ENCODE assay signal across 12 cellular contexts in the genomic region with DNA sequence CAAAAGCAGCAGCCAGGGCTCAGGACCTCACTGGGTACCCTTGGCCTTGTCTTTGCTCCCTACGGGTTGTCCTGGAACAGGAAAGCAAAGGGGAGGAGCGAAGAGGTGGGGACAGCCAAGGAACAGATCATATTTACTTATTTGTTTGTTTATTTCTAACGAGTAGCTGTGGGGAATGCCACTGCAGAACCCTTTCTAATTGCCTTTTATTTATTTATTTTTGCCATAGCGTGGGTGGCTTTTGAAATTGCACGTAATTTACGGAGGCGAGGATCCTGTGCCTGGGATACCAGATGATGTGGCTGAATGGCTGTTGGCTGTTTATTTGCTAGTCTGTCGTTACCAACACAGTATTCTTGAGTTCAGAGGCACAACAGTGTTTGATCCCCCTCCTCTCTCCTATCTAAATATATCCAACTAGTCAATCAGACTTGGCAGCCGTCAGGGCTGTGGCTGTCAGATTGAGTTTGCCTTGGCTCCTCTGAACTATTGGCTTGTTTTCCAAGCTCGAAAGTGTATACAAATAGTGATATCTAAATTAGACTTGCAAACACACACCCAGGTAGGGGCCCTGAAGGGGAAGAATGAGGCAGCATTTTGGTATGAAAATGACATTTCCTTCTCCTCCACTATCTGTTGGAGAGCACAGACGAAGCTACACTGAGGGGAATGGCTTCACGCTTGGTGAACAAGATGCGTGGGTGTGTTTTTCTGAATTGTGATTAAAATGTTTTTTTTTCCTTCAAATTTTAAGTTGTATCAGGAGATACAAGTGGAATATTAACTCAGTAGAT.
DNase-seq lines count a peak whose midpoint lies in the region; ATAC-seq, FAIRE-seq and TF ChIP-seq lines count a peak whose summit lies in the region.
"Had no signal": no experiment of that assay in that cellular context is flagged by ENCODE, and none has a peak within 500 bp of the region (broad histone marks: within the 10 kb centered on the region; RNA-seq: fewer than 3 reads in every experiment).

No MANE protein-coding gene starts in this region.

- no peak for TF ChIP-seq POLR2A in GM12891 (IDR thresholded peaks at IDR 0.05; ENCODE audit: low read depth, low read length)

- CTCF ChIA-PET in activated CD4-positive, alpha-beta T cell treated with anti-CD3 and anti-CD28 coated beads, Interleukin-2, amount 10 ng/mL, durations not matched to agents 7 days and 5 days (lab: Charles Lee), result interaction anchor here (0.6 kb wide), 1 partner anchor 7 kb away, joined by 6 read pairs; no protein-coding TSS in a partner anchor
- CTCF ChIA-PET in activated CD8-positive, alpha-beta T cell treated with anti-CD3 and anti-CD28 coated beads, Interleukin-2, amount 10 ng/mL, durations not matched to agents 7 days and 5 days (lab: Charles Lee), result no interaction called here

- peaks cover 99% of the 10 kb centered on the region for H3K79me2 ChIP-seq in neural progenitor cell (ENCODE audit: low read depth)

- peaks cover 24% of the 10 kb centered on the region for H3F3A ChIP-seq in neural progenitor cell (ENCODE audit: low read depth)

- no peak overlapping the region for H3K27ac ChIP-seq in neural progenitor cell
- H3K27ac ChIP-seq: ascending aorta had no signal

- no peak overlapping the region for H3K9ac ChIP-seq in neural progenitor cell

- H3K27me3 Mint-ChIP-seq in neural progenitor cell (ENCODE audit: insufficient read depth, low read depth), result peaks cover 3% of the 10 kb centered on the region
- no peaks in the 10 kb centered on the region for H3K27me3 Mint-ChIP-seq in activated CD4-positive, alpha-beta T cell treated with anti-CD3 and anti-CD28 coated beads, Interleukin-2, amount 10 ng/mL, durations not matched to agents 7 days and 5 days
- no peaks in the 10 kb centered on the region for H3K27me3 Mint-ChIP-seq in activated CD8-positive, alpha-beta T cell treated with anti-CD3 and anti-CD28 coated beads, Interleukin-2, amount 10 ng/mL, durations not matched to agents 7 days and 5 days (ENCODE audit: low read depth)
- H3K27me3 Mint-ChIP-seq: memory B cell had no signal

- DNase-seq in GM12891 (ENCODE audit: insufficient read length, low spot score), result no peak
- peak; percentile 34 for DNase-seq in NCI-H2196 treated with DMSO at 0.1 percent for 48 hours (lab: John Stamatoyannopoulos, UW; ENCODE audit: unreplicated experiment)
- DNase-seq in fibroblast of pulmonary artery (ENCODE audit: low read depth), result peak; percentile 23
- DNase-seq in neural progenitor cell (ENCODE audit: low spot score), result no peak
- no peak for DNase-seq in Kasumi-1 (lab: John Stamatoyannopoulos, UW)
- DNase-seq in NCI-H2227 treated with DMSO at 0.1 percent for 48 hours (lab: John Stamatoyannopoulos, UW), result no peak
- no peak for DNase-seq in activated CD4-positive, alpha-beta T cell treated with anti-CD3 and anti-CD28 coated beads, Interleukin-2, amount 10 ng/mL, durations not matched to agents 7 days and 5 days
- DNase-seq in activated CD8-positive, alpha-beta T cell treated with anti-CD3 and anti-CD28 coated beads, Interleukin-2, amount 10 ng/mL, durations not matched to agents 7 days and 5 days, result no peak
- DNase-seq: DMS79 treated with DMSO at 0.1 percent for 48 hours had no signal

- ATAC-seq in activated CD8-positive, alpha-beta T cell treated with anti-CD3 and anti-CD28 coated beads, Interleukin-2, amount 10 ng/mL, durations not matched to agents 7 days and 5 days, result no peak
- ATAC-seq: SK-N-SH treated with all-trans-retinoic acid at 6 μM for 48 hours had no signal

- peak; percentile 82 for FAIRE-seq in GM12891 (lab: Jason Lieb, UNC)

- H3K36me3 ChIP-seq in neural progenitor cell, result no peaks in the 10 kb centered on the region
- H3K36me3 ChIP-seq: ascending aorta had no signal

- H3K4me1 ChIP-seq in neural progenitor cell, result peaks cover 56% of the 10 kb centered on the region

- H2AFZ ChIP-seq in neural progenitor cell (replicated peaks), result no peak overlapping the region

- POLR2A ChIA-PET in activated CD4-positive, alpha-beta T cell treated with anti-CD3 and anti-CD28 coated beads, Interleukin-2, amount 10 ng/mL, durations not matched to agents 7 days and 5 days (lab: Charles Lee), result interaction anchor here (0.6 to 0.7 kb wide), 2 partner anchors 40 to 373 kb away, joined by 3 to 5 read pairs; no protein-coding TSS in a partner anchor
- POLR2A ChIA-PET in activated CD8-positive, alpha-beta T cell treated with anti-CD3 and anti-CD28 coated beads, Interleukin-2, amount 10 ng/mL, durations not matched to agents 7 days and 5 days (lab: Charles Lee), result no interaction called here

- H4K20me1 ChIP-seq in neural progenitor cell (ENCODE audit: low read depth), result peaks cover 77% of the 10 kb centered on the region

- H3K27ac Mint-ChIP-seq in neural progenitor cell, result peak overlapping the region; percentile 76
- no peak overlapping the region for H3K27ac Mint-ChIP-seq in activated CD4-positive, alpha-beta T cell treated with anti-CD3 and anti-CD28 coated beads, Interleukin-2, amount 10 ng/mL, durations not matched to agents 7 days and 5 days
- H3K27ac Mint-ChIP-seq in activated CD8-positive, alpha-beta T cell treated with anti-CD3 and anti-CD28 coated beads, Interleukin-2, amount 10 ng/mL, durations not matched to agents 7 days and 5 days, result no peak overlapping the region
- H3K27ac Mint-ChIP-seq: memory B cell had no signal

- no peaks in the 10 kb centered on the region for H3K27me3 ChIP-seq in neural progenitor cell
- H3K27me3 ChIP-seq: ascending aorta had no signal

- no peaks in the 10 kb centered on the region for H3K9me3 ChIP-seq in neural progenitor cell (ENCODE audit: low read depth)
- H3K9me3 ChIP-seq: ascending aorta had no signal

- no peaks in the 10 kb centered on the region for H3K9me3 Mint-ChIP-seq in neural progenitor cell
- no peaks in the 10 kb centered on the region for H3K9me3 Mint-ChIP-seq in activated CD4-positive, alpha-beta T cell treated with anti-CD3 and anti-CD28 coated beads, Interleukin-2, amount 10 ng/mL, durations not matched to agents 7 days and 5 days
- H3K9me3 Mint-ChIP-seq in activated CD8-positive, alpha-beta T cell treated with anti-CD3 and anti-CD28 coated beads, Interleukin-2, amount 10 ng/mL, durations not matched to agents 7 days and 5 days (ENCODE audit: insufficient read depth), result no peaks in the 10 kb centered on the region
- H3K9me3 Mint-ChIP-seq: memory B cell had no signal

- no peak overlapping the region for H3K4me3 Mint-ChIP-seq in neural progenitor cell
- no peak overlapping the region for H3K4me3 Mint-ChIP-seq in activated CD4-positive, alpha-beta T cell treated with anti-CD3 and anti-CD28 coated beads, Interleukin-2, amount 10 ng/mL, durations not matched to agents 7 days and 5 days
- H3K4me3 Mint-ChIP-seq in activated CD8-positive, alpha-beta T cell treated with anti-CD3 and anti-CD28 coated beads, Interleukin-2, amount 10 ng/mL, durations not matched to agents 7 days and 5 days, result no peak overlapping the region
- H3K4me3 Mint-ChIP-seq: memory B cell had no signal

- H3K4me3 ChIP-seq in fibroblast of pulmonary artery (replicated peaks; ENCODE audit: low read depth, low read length) (no peak overlapping the region), neural progenitor cell (no peak overlapping the region)

- H3K36me3 Mint-ChIP-seq in neural progenitor cell, result peaks cover 37% of the 10 kb centered on the region
- H3K36me3 Mint-ChIP-seq in activated CD4-positive, alpha-beta T cell treated with anti-CD3 and anti-CD28 coated beads, Interleukin-2, amount 10 ng/mL, durations not matched to agents 7 days and 5 days (ENCODE audit: low read depth), result peaks cover 2% of the 10 kb centered on the region
- H3K36me3 Mint-ChIP-seq in activated CD8-positive, alpha-beta T cell treated with anti-CD3 and anti-CD28 coated beads, Interleukin-2, amount 10 ng/mL, durations not matched to agents 7 days and 5 days (ENCODE audit: low read depth), result peaks cover 16% of the 10 kb centered on the region

- peaks cover 71% of the 10 kb centered on the region for H3K4me1 Mint-ChIP-seq in neural progenitor cell
- peaks cover 5% of the 10 kb centered on the region for H3K4me1 Mint-ChIP-seq in activated CD4-positive, alpha-beta T cell treated with anti-CD3 and anti-CD28 coated beads, Interleukin-2, amount 10 ng/mL, durations not matched to agents 7 days and 5 days
- peaks cover 25% of the 10 kb centered on the region for H3K4me1 Mint-ChIP-seq in activated CD8-positive, alpha-beta T cell treated with anti-CD3 and anti-CD28 coated beads, Interleukin-2, amount 10 ng/mL, durations not matched to agents 7 days and 5 days (ENCODE audit: low read depth)

- no peak overlapping the region for H3K4me2 ChIP-seq in neural progenitor cell

- no peak for TF ChIP-seq CTCF in fibroblast of pulmonary artery (IDR thresholded peaks at IDR 0.05; ENCODE audit: low read length, missing control alignments)
- no peak for TF ChIP-seq CTCF in neural progenitor cell (IDR thresholded peaks at IDR 0.05)

TF ChIP-seq in GM12891, 5 proteins besides CTCF, POLR2A, EP300 and RAD21:
- peak; percentile 92 for TF ChIP-seq PAX5 (IDR thresholded peaks at IDR 0.05; ENCODE audit: insufficient read depth, low read length, severe bottlenecking)
- no peak for TF ChIP-seq POLR2AphosphoS5 (IDR thresholded peaks at IDR 0.05; ENCODE audit: low read depth, low read length)
- no peak for TF ChIP-seq SPI1 (IDR thresholded peaks at IDR 0.05; ENCODE audit: low read depth, low read length)

Comparison
In these comparisons a context has a peak if more than half of its experiments do, and no peak if none do; other contexts are left out.
1. DNase-seq: peak in NCI-H2196 treated with DMSO at 0.1 percent for 48 hours (single experiment) and fibroblast of pulmonary artery (single experiment); none in GM12891 (single experiment), neural progenitor cell (single experiment), Kasumi-1 (0 of 2), NCI-H2227 treated with DMSO at 0.1 percent for 48 hours (single experiment), activated CD4-positive, alpha-beta T cell treated with anti-CD3 and anti-CD28 coated beads, Interleukin-2, amount 10 ng/mL, durations not matched to agents 7 days and 5 days (single experiment) and activated CD8-positive, alpha-beta T cell treated with anti-CD3 and anti-CD28 coated beads, Interleukin-2, amount 10 ng/mL, durations not matched to agents 7 days and 5 days (single experiment).